Comparison of ENCODE assay signal across 8 cellular contexts in genomic region chr19:47272448-47273312, GRCh38. TPM values are rescaled to one million over a fixed set of nuclear protein-coding genes. Genes with fewer than 3 reads are reported as not detected.
DNase-seq lines count a peak whose midpoint lies in the region; ATAC-seq and TF ChIP-seq lines count a peak whose summit lies in the region.

No MANE protein-coding gene starts in this region.

- peaks cover 43% of the 10 kb centered on the region for H3F3A ChIP-seq in neural progenitor cell (ENCODE audit: low read depth)

- peaks cover 33% of the 10 kb centered on the region for H4K20me1 ChIP-seq in neural progenitor cell (ENCODE audit: low read depth)

- peak overlapping the region; percentile 90 for H3K4me3 Mint-ChIP-seq in T-helper 1 cell treated with Interleukin-12 subunit alpha and Interleukin-12 subunit beta and Interleukin-4 antibody, amounts not matched to agents 30 μg/mL and 1 μg/mL, for 36 hours
- H3K4me3 Mint-ChIP-seq in neural progenitor cell = peak overlapping the region; percentile 88

- H2AFZ ChIP-seq in neural progenitor cell (replicated peaks) = no peak overlapping the region

- H3K36me3 ChIP-seq in esophagus muscularis mucosa = peaks cover 20 to 45% (median 43%) of the 10 kb centered on the region in 4 donors
- H3K36me3 ChIP-seq in neural progenitor cell = no peaks in the 10 kb centered on the region

- WGBS in esophagus muscularis mucosa = 47% methylated on average over 28 of the region's 42 CpGs

- no peak for TF ChIP-seq POLR2A in esophagus muscularis mucosa (IDR thresholded peaks at IDR 0.05; ENCODE audit: low read depth)

- H3K4me1 ChIP-seq in esophagus muscularis mucosa (peaks cover 33 to 48% (median 44%) of the 10 kb centered on the region in 4 donors), neural progenitor cell (peaks cover 17% of the 10 kb centered on the region)

- TF ChIP-seq CTCF in esophagus muscularis mucosa (IDR thresholded peaks at IDR 0.05) = no peak
- TF ChIP-seq CTCF in neural progenitor cell (IDR thresholded peaks at IDR 0.05) = no peak

- peaks cover 16% of the 10 kb centered on the region for H3K36me3 Mint-ChIP-seq in T-helper 1 cell treated with Interleukin-12 subunit alpha and Interleukin-12 subunit beta and Interleukin-4 antibody, amounts not matched to agents 30 μg/mL and 1 μg/mL, for 36 hours (ENCODE audit: low read depth)
- peaks cover 19% of the 10 kb centered on the region for H3K36me3 Mint-ChIP-seq in neural progenitor cell

- H3K27me3 Mint-ChIP-seq in T-helper 1 cell treated with Interleukin-12 subunit alpha and Interleukin-12 subunit beta and Interleukin-4 antibody, amounts not matched to agents 30 μg/mL and 1 μg/mL, for 36 hours (ENCODE audit: low read depth) = no peaks in the 10 kb centered on the region
- peaks cover 6% of the 10 kb centered on the region for H3K27me3 Mint-ChIP-seq in neural progenitor cell (ENCODE audit: insufficient read depth, low read depth)

- peak; percentile 45 to 48 for DNase-seq in stimulated activated CD4-positive, alpha-beta T cell treated with anti-CD3 and anti-CD28 coated beads, Interleukin-15, amount 100 ng/mL, for 48 hours (ENCODE audit: low read depth in 2 of 2)
- no peak for DNase-seq in stimulated activated CD4-positive, alpha-beta T cell treated with anti-CD3 and anti-CD28 coated beads, Interleukin-15, amount 100 ng/mL, for 24 hours
- peak; percentile 93 for DNase-seq in esophagus muscularis mucosa (ENCODE audit: extremely low spot score)
- DNase-seq in neural progenitor cell (ENCODE audit: low spot score) = peak; percentile 63
- no peak for DNase-seq in NCI-H1694 (lab: John Stamatoyannopoulos, UW)

- H3K4me2 ChIP-seq in neural progenitor cell = peak overlapping the region; percentile 88

- peak overlapping the region; percentile 80 for H3K27ac Mint-ChIP-seq in T-helper 1 cell treated with Interleukin-12 subunit alpha and Interleukin-12 subunit beta and Interleukin-4 antibody, amounts not matched to agents 30 μg/mL and 1 μg/mL, for 36 hours
- peak overlapping the region; percentile 57 for H3K27ac Mint-ChIP-seq in neural progenitor cell

- peak overlapping the region; percentile 69 to 88 (median 80) for H3K4me3 ChIP-seq in esophagus muscularis mucosa
- H3K4me3 ChIP-seq in neural progenitor cell = peak overlapping the region; percentile 70

- no peaks in the 10 kb centered on the region for H3K9me3 Mint-ChIP-seq in T-helper 1 cell treated with Interleukin-12 subunit alpha and Interleukin-12 subunit beta and Interleukin-4 antibody, amounts not matched to agents 30 μg/mL and 1 μg/mL, for 36 hours
- H3K9me3 Mint-ChIP-seq in neural progenitor cell = peaks cover 4% of the 10 kb centered on the region

- peaks cover 11% of the 10 kb centered on the region for H3K4me1 Mint-ChIP-seq in T-helper 1 cell treated with Interleukin-12 subunit alpha and Interleukin-12 subunit beta and Interleukin-4 antibody, amounts not matched to agents 30 μg/mL and 1 μg/mL, for 36 hours (ENCODE audit: low read depth)
- peaks cover 23% of the 10 kb centered on the region for H3K4me1 Mint-ChIP-seq in neural progenitor cell

- TF ChIP-seq EP300 in esophagus muscularis mucosa (IDR thresholded peaks at IDR 0.05) = no peak

- intact Hi-C loops in esophagus muscularis mucosa (cut with DNase I) = no loop called here

- H3K9me3 ChIP-seq in esophagus muscularis mucosa (no peaks in the 10 kb centered on the region), neural progenitor cell (ENCODE audit: low read depth) (no peaks in the 10 kb centered on the region)

- no peak for ATAC-seq in HG02870 (IDR thresholded peaks at IDR 0.05; ENCODE audit: unreplicated experiment)
- no peak for ATAC-seq in HG03196 (IDR thresholded peaks at IDR 0.05; ENCODE audit: unreplicated experiment)

- H3K27me3 ChIP-seq in esophagus muscularis mucosa (no peaks in the 10 kb centered on the region), neural progenitor cell (peaks cover 10% of the 10 kb centered on the region)

- peak overlapping the region; percentile 3 for H3K9ac ChIP-seq in neural progenitor cell

- H3K79me2 ChIP-seq in neural progenitor cell (ENCODE audit: low read depth) = no peaks in the 10 kb centered on the region

- peak overlapping the region; percentile 98 to 99 (median 98) for H3K27ac ChIP-seq in esophagus muscularis mucosa (replicated peaks in 1 of 4)
- peak overlapping the region; percentile 92 for H3K27ac ChIP-seq in neural progenitor cell

RNA-seq across cellular contexts. Expression of gene INAFM1, which starts 2.0 kb away (rescaled TPM):
- 10 to 100 TPM; 12.5 to 17.4 (median 16.9) TPM for total RNA-seq in esophagus muscularis mucosa
- 3.7 TPM in 1 of 2 replicates, not detected in the other for total RNA-seq in neural progenitor cell (ENCODE audit: low replicate concordance)

RNA-seq across cellular contexts. Expression of gene CCDC9, which starts 16.4 kb away (rescaled TPM):
- 10 to 100 TPM; 22.4 to 30.6 (median 25.5) TPM for total RNA-seq in esophagus muscularis mucosa
- 3.4 and 16.0 TPM in 2 replicates for total RNA-seq in neural progenitor cell (ENCODE audit: low replicate concordance)

RNA-seq across cellular contexts. Expression of gene C5AR1, which starts 37.0 kb away (rescaled TPM):
- total RNA-seq in esophagus muscularis mucosa (10 to 100 TPM in 1 of 4 donors, 1 to 10 TPM in 3; 5.0 to 32.6 (median 7.0) TPM), neural progenitor cell (ENCODE audit: low replicate concordance) (0.06 TPM in 1 of 2 replicates, not detected in the other)

RNA-seq across cellular contexts. Expression of gene BBC3, which starts 41.7 kb away (rescaled TPM):
- 10 to 100 TPM in 2 of 4 donors, 1 to 10 TPM in 2; 5.0 to 21.3 (median 11.5) TPM for total RNA-seq in esophagus muscularis mucosa
- total RNA-seq in neural progenitor cell (ENCODE audit: low replicate concordance) = 2.8 and 19.1 TPM in 2 replicates

RNA-seq across cellular contexts. Expression of gene C5AR2, which starts 59.3 kb away (rescaled TPM):
- total RNA-seq in esophagus muscularis mucosa = 1 to 10 TPM in 1 of 4 donors, under 1 TPM in 3; 0.42 to 4.6 (median 0.72) TPM
- total RNA-seq in neural progenitor cell (ENCODE audit: low replicate concordance) = not detected in 2 replicates

Comparison
In these comparisons a context has a peak if more than half of its experiments do, and no peak if none do; other contexts are left out.
1. DNase-seq: peak in stimulated activated CD4-positive, alpha-beta T cell treated with anti-CD3 and anti-CD28 coated beads, Interleukin-15, amount 100 ng/mL, for 48 hours (2 of 2), esophagus muscularis mucosa (single experiment) and neural progenitor cell (single experiment); none in stimulated activated CD4-positive, alpha-beta T cell treated with anti-CD3 and anti-CD28 coated beads, Interleukin-15, amount 100 ng/mL, for 24 hours (single experiment) and NCI-H1694 (single experiment).